Comparison of ENCODE assay signal across 14 cellular contexts in genomic region chr4:161564230-161564834, GRCh38.
DNase-seq lines count a peak whose midpoint lies in the region; ATAC-seq, FAIRE-seq and TF ChIP-seq lines count a peak whose summit lies in the region.
"Had no signal": no experiment of that assay in that cellular context is flagged by ENCODE, and none has a peak within 500 bp of the region (broad histone marks: within the 10 kb centered on the region; RNA-seq: fewer than 3 reads in every experiment).

No MANE protein-coding gene starts in this region.

- H3K9ac ChIP-seq in SK-N-SH (no peak overlapping the region), endothelial cell of umbilical vein (replicated peaks; ENCODE audit: extremely low read depth, insufficient read depth, low read length) (no peak overlapping the region)
- H3K9ac ChIP-seq: BLaER1 had no signal

- H3K4me3 ChIP-seq in SK-N-SH (ENCODE audit: low read depth in 2 of 2, low read length in 1 of 2) (no peak overlapping the region), endothelial cell of umbilical vein (replicated peaks in 1 of 3; ENCODE audit: insufficient read depth in 1 of 3, low read depth in 1 of 3, low read length in 3 of 3) (no peak overlapping the region), small intestine (ENCODE audit: low read depth in 1 of 2, low read length in 2 of 2) (no peak overlapping the region)
- H3K4me3 ChIP-seq: BLaER1, thoracic aorta had no signal

- H3K27ac ChIP-seq in SK-N-SH (ENCODE audit: low read depth in 2 of 2, low read length in 1 of 2) (no peak overlapping the region), endothelial cell of umbilical vein (ENCODE audit: insufficient read depth, low read depth, low read length) (no peak overlapping the region), small intestine (ENCODE audit: low read depth in 1 of 2, low read length in 1 of 2) (no peak overlapping the region)
- H3K27ac ChIP-seq: BLaER1, thoracic aorta had no signal

- H3K27me3 ChIP-seq in SK-N-SH (ENCODE audit: insufficient read depth) = no peaks in the 10 kb centered on the region
- H3K27me3 ChIP-seq in endothelial cell of umbilical vein (ENCODE audit: control insufficient read depth in 2 of 2, insufficient read depth in 2 of 2, low read length in 2 of 2) = no peaks in the 10 kb centered on the region
- H3K27me3 ChIP-seq in small intestine (ENCODE audit: control insufficient read depth in 2 of 2, insufficient read depth in 2 of 2, low read length in 2 of 2) = no peaks in the 10 kb centered on the region
- H3K27me3 ChIP-seq: BLaER1 had no signal

- FAIRE-seq in endothelial cell of umbilical vein (lab: Jason Lieb, UNC) (no peak), small intestine (lab: Jason Lieb, UNC) (peak; percentile 87)

- no peaks in the 10 kb centered on the region for H3K9me2 ChIP-seq in SK-N-SH

- ATAC-seq in SK-N-SH treated with all-trans-retinoic acid at 6 μM for 48 hours = no peak
- ATAC-seq: Right ventricle myocardium inferior had no signal

- intact Hi-C loops in endothelial cell of umbilical vein (cut with micrococcal nuclease) = loop anchor here (1.0 to 10.0 kb wide), 3 partner anchors 310 to 600 kb away; no protein-coding TSS in a partner anchor

- H3K79me2 ChIP-seq in SK-N-SH (ENCODE audit: insufficient read depth) = no peaks in the 10 kb centered on the region
- no peaks in the 10 kb centered on the region for H3K79me2 ChIP-seq in endothelial cell of umbilical vein (ENCODE audit: control insufficient read depth, insufficient read depth, low read length)

- WGBS in SK-N-SH (ENCODE audit: low lambda C conversion rate) = 98% methylated on average over 1 of the region's 1 CpG
- 97% methylated on average over 1 of the region's 1 CpG for WGBS in small intestine, 3 donors

- no peaks in the 10 kb centered on the region for H4K20me1 ChIP-seq in SK-N-SH (ENCODE audit: insufficient read depth)
- no peaks in the 10 kb centered on the region for H4K20me1 ChIP-seq in endothelial cell of umbilical vein (replicated peaks; ENCODE audit: control insufficient read depth, extremely low read depth, insufficient read depth, low read length)
- H4K20me1 ChIP-seq: BLaER1 had no signal

- no TSS peak for BruUV-seq in endothelial cell of umbilical vein (replicated peaks; lab: Mats Ljungman, UMichigan)

- H3K9me3 ChIP-seq in SK-N-SH = no peaks in the 10 kb centered on the region
- H3K9me3 ChIP-seq in endothelial cell of umbilical vein (replicated peaks; ENCODE audit: control insufficient read depth, insufficient read depth, low read length) = no peaks in the 10 kb centered on the region
- H3K9me3 ChIP-seq in small intestine (ENCODE audit: control insufficient read depth, low read depth) = no peaks in the 10 kb centered on the region
- H3K9me3 ChIP-seq: BLaER1, thoracic aorta had no signal

- no peaks in the 10 kb centered on the region for H3K9me1 ChIP-seq in endothelial cell of umbilical vein (replicated peaks; ENCODE audit: control insufficient read depth, extremely low read depth, insufficient read depth, low read length)

- dilution Hi-C loops in endothelial cell of umbilical vein (cut with MboI; ENCODE audit: extremely low pct_ligation_motif_present, low sequenced_read_pairs) = no loop called here

- TF ChIP-seq CTCF in SK-N-SH (IDR thresholded peaks at IDR 0.05) = peak; percentile 55
- no peak for TF ChIP-seq CTCF in endothelial cell of umbilical vein (IDR thresholded peaks at IDR 0.05; ENCODE audit: extremely low read depth in 1 of 2, insufficient read depth in 1 of 2, low read depth in 1 of 2, low read length in 2 of 2)

- no peak overlapping the region for H3K4me2 ChIP-seq in SK-N-SH
- H3K4me2 ChIP-seq in endothelial cell of umbilical vein (ENCODE audit: insufficient read depth, low read length) = no peak overlapping the region
- H3K4me2 ChIP-seq: BLaER1 had no signal

- no peak for DNase-seq in SK-N-SH
- DNase-seq in OCI-M1 (lab: John Stamatoyannopoulos, UW) = peak; percentile 63
- DNase-seq in endothelial cell of umbilical vein (ENCODE audit: low read depth, low spot score) = peak; percentile 17
- DNase-seq in small intestine = no peak
- no peak for DNase-seq in NCI-H446 treated with DMSO at 0.1 percent for 48 hours (lab: John Stamatoyannopoulos, UW)
- no peak for DNase-seq in NCI-H524 treated with DMSO at 0.1 percent for 48 hours (lab: John Stamatoyannopoulos, UW)
- DNase-seq in NCI-H526 treated with DMSO at 0.1 percent for 48 hours (lab: John Stamatoyannopoulos, UW) = no peak
- DNase-seq: activated effector memory CD4-positive, alpha-beta T cell treated with anti-CD3 and anti-CD28 coated beads, Interleukin-2, amount 50 U/mL, for 16 hours; NCI-H2081 treated with DMSO at 0.1 percent for 48 hours; stimulated activated CD4-positive, alpha-beta T cell treated with anti-CD3 and anti-CD28 coated beads, Interleukin-2, amount 100 ng/mL, for 24 hours had no signal

- POLR2A ChIA-PET in SK-N-SH (lab: Yijun Ruan, JAX) (no interaction called here), endothelial cell of umbilical vein (lab: Charles Lee) (no interaction called here)

- H3K36me3 ChIP-seq in SK-N-SH (replicated peaks in 1 of 2; ENCODE audit: control insufficient read depth in 1 of 2, insufficient read depth in 2 of 2, low read length in 1 of 2) (no peaks in the 10 kb centered on the region), endothelial cell of umbilical vein (ENCODE audit: control insufficient read depth in 2 of 2, extremely low read depth in 1 of 2, insufficient read depth in 2 of 2, low read length in 2 of 2) (peaks cover 0 to 2% of the 10 kb centered on the region in 2 experiments), small intestine (ENCODE audit: control insufficient read depth in 2 of 2, insufficient read depth in 2 of 2, low read length in 2 of 2) (no peaks in the 10 kb centered on the region)
- H3K36me3 ChIP-seq: BLaER1, thoracic aorta had no signal

- H3K4me1 ChIP-seq in SK-N-SH (ENCODE audit: control insufficient read depth in 1 of 2, insufficient read depth in 2 of 2, low read depth in 1 of 2, low read length in 1 of 2) = peaks cover 0 to 14% of the 10 kb centered on the region in 2 experiments; a peak in 2 of 4 replicates
- peaks cover 27% of the 10 kb centered on the region for H3K4me1 ChIP-seq in endothelial cell of umbilical vein (ENCODE audit: control insufficient read depth, extremely low read depth, insufficient read depth, low read length)
- no peaks in the 10 kb centered on the region for H3K4me1 ChIP-seq in small intestine (ENCODE audit: control insufficient read depth in 2 of 2, insufficient read depth in 1 of 2, low read depth in 1 of 2, low read length in 1 of 2)
- H3K4me1 ChIP-seq: BLaER1 had no signal

- no peak for TF ChIP-seq EP300 in SK-N-SH (IDR thresholded peaks at IDR 0.05; ENCODE audit: borderline replicate concordance in 1 of 2, low read depth in 1 of 2, low read length in 1 of 2)

- H2AFZ ChIP-seq in SK-N-SH (ENCODE audit: low read depth) (no peak overlapping the region), endothelial cell of umbilical vein (ENCODE audit: low read depth, low read length) (no peak overlapping the region)

- H3F3A ChIP-seq in SK-N-SH (replicated peaks; ENCODE audit: insufficient read depth) = no peaks in the 10 kb centered on the region

- no peak for TF ChIP-seq POLR2A in endothelial cell of umbilical vein (IDR thresholded peaks at IDR 0.05; ENCODE audit: low read depth, low read length)

- CTCF ChIA-PET in SK-N-SH (lab: Yijun Ruan, JAX) (interaction anchor here (0.5 to 1.5 kb wide), 8 partner anchors 9 to 608 kb away, joined by 3 to 6 read pairs (median 3); partner anchors contain the start of gene FSTL5), endothelial cell of umbilical vein (lab: Charles Lee) (interaction anchor here (0.5 to 2.2 kb wide), 25 partner anchors 9 to 605 kb away, joined by 3 to 25 read pairs (median 4); partner anchors contain the start of gene FSTL5)

- no peak for TF ChIP-seq RAD21 in SK-N-SH (IDR thresholded peaks at IDR 0.05; ENCODE audit: low read length)

TF ChIP-seq in SK-N-SH, 30 proteins besides CTCF, POLR2A, EP300 and RAD21 (continues in another document):
- TF ChIP-seq TCF12 (IDR thresholded peaks at IDR 0.05) (no peak), FOXM1 (IDR thresholded peaks at IDR 0.05; ENCODE audit: low read depth) (no peak), NFIC (IDR thresholded peaks at IDR 0.05; ENCODE audit: borderline replicate concordance) (no peak)

TF ChIP-seq in SK-N-SH treated with all-trans-retinoic acid at 6 μM for 48 hours, 23 proteins besides CTCF, POLR2A, EP300 and RAD21 (continues in another document):
- no peak for TF ChIP-seq SNAI2 (CRISPR knock-in tag; IDR thresholded peaks at IDR 0.05)
- no peak for TF ChIP-seq BACH2 (CRISPR knock-in tag; IDR thresholded peaks at IDR 0.05; ENCODE audit: borderline replicate concordance)
- no peak for TF ChIP-seq CSDC2 (CRISPR knock-in tag; IDR thresholded peaks at IDR 0.05)
- TF ChIP-seq GLIS3 (CRISPR knock-in tag; IDR thresholded peaks at IDR 0.05) = no peak
- TF ChIP-seq RARB (CRISPR knock-in tag; IDR thresholded peaks at IDR 0.05) = no peak
- no peak for TF ChIP-seq ARNTL (CRISPR knock-in tag; IDR thresholded peaks at IDR 0.05; ENCODE audit: borderline replicate concordance, low read depth)
- TF ChIP-seq ZFP30 (CRISPR knock-in tag; IDR thresholded peaks at IDR 0.05) = no peak

TF ChIP-seq in endothelial cell of umbilical vein, 7 proteins besides CTCF, POLR2A, EP300 and RAD21:
- TF ChIP-seq POLR2AphosphoS5 (IDR thresholded peaks at IDR 0.05; ENCODE audit: insufficient read depth, low read depth, low read length) = no peak
- no peak for TF ChIP-seq MYC (IDR thresholded peaks at IDR 0.05; ENCODE audit: low read depth, low read length)
- no peak for TF ChIP-seq MAX (IDR thresholded peaks at IDR 0.05; ENCODE audit: insufficient read depth, insufficient read length)
- no peak for TF ChIP-seq EZH2 (IDR thresholded peaks at IDR 0.05; ENCODE audit: borderline replicate concordance, low read depth, low read length, severe bottlenecking)
- no peak for TF ChIP-seq FOS (IDR thresholded peaks at IDR 0.05; ENCODE audit: borderline replicate concordance, insufficient read depth, low read length)
- no peak for TF ChIP-seq GATA2 (IDR thresholded peaks at IDR 0.05; ENCODE audit: insufficient read depth, insufficient read length, low read depth, low read length)
- TF ChIP-seq JUN (IDR thresholded peaks at IDR 0.05; ENCODE audit: borderline replicate concordance, insufficient read depth, insufficient read length, low read depth) = no peak

Comparison
In these comparisons a context has a peak if more than half of its experiments do, and no peak if none do; other contexts are left out.
1. DNase-seq: peak in OCI-M1 (single experiment) and endothelial cell of umbilical vein (single experiment); none in SK-N-SH (single experiment), small intestine (single experiment), NCI-H446 treated with DMSO at 0.1 percent for 48 hours (single experiment), NCI-H524 treated with DMSO at 0.1 percent for 48 hours (single experiment) and NCI-H526 treated with DMSO at 0.1 percent for 48 hours (single experiment).